In the genomic region with DNA sequence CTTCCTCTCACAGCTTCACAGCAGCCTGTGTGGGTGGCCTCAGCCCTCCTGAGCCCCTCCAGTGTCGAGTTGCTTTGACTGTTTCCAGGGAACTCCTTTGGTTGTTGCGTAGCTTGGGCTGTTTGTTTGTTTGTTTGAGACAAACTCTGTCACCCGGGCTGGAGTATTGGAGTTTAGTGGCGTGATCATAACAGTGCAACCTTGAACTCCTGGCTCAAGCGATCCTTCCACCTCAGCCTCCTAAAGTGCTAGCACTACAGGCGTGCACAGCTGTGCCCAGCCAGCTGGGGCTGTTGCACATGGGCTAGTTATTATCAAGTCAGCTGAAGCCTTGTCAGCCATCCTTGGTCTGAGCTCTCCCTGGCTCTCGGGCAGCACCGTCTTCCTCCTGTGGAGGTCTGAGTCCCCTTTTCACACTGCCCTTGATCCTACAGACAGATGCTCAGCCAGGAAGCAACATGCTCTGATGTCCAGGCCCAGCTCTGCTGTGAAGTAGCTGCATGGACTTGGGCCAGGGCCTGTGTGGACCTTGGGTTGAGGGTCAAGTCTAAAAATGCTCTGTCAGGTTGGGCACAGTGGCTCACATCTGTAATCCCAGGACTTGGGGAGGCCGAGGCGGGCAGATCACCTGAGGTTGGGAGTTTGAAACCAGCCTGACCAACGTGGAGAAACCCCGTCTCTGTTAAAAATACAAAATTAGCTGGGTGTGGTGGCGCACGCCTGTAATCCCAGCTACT, we compare ENCODE assay signal across 1 cellular context.
TF ChIP-seq lines count a peak whose summit lies in the region.

No MANE protein-coding gene starts in this region.

TF ChIP-seq in IMR-90, 13 proteins besides CTCF, POLR2A, EP300 and RAD21:
- TF ChIP-seq CEBPB (IDR thresholded peaks at IDR 0.05; ENCODE audit: low read depth, low read length), result no peak
- TF ChIP-seq, protein P1, sequence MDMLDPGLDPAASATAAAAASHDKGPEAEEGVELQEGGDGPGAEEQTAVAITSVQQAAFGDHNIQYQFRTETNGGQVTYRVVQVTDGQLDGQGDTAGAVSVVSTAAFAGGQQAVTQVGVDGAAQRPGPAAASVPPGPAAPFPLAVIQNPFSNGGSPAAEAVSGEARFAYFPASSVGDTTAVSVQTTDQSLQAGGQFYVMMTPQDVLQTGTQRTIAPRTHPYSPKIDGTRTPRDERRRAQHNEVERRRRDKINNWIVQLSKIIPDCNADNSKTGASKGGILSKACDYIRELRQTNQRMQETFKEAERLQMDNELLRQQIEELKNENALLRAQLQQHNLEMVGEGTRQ (IDR thresholded peaks at IDR 0.05; ENCODE audit: low read depth, low read length), result no peak
- no peak for TF ChIP-seq MXI1 (IDR thresholded peaks at IDR 0.05; ENCODE audit: borderline replicate concordance, low read depth, low read length)
- no peak for TF ChIP-seq MAFK (IDR thresholded peaks at IDR 0.05; ENCODE audit: low read depth, low read length)
- TF ChIP-seq NFE2L2 (IDR thresholded peaks at IDR 0.05; ENCODE audit: low read depth, low read length), result no peak
- TF ChIP-seq FOS (IDR thresholded peaks at IDR 0.05; ENCODE audit: low read depth, low read length), result no peak
- TF ChIP-seq BHLHE40 (IDR thresholded peaks at IDR 0.05; ENCODE audit: low read depth, low read length), result no peak
- no peak for TF ChIP-seq CHD1 (IDR thresholded peaks at IDR 0.05; ENCODE audit: low read depth, low read length)
- TF ChIP-seq RCOR1 (IDR thresholded peaks at IDR 0.05; ENCODE audit: insufficient replicate concordance, low read length), result no peak
- TF ChIP-seq, protein P2, sequence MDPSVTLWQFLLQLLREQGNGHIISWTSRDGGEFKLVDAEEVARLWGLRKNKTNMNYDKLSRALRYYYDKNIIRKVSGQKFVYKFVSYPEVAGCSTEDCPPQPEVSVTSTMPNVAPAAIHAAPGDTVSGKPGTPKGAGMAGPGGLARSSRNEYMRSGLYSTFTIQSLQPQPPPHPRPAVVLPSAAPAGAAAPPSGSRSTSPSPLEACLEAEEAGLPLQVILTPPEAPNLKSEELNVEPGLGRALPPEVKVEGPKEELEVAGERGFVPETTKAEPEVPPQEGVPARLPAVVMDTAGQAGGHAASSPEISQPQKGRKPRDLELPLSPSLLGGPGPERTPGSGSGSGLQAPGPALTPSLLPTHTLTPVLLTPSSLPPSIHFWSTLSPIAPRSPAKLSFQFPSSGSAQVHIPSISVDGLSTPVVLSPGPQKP (IDR thresholded peaks at IDR 0.05; ENCODE audit: borderline replicate concordance, low read depth, low read length), result no peak
- TF ChIP-seq MAZ (IDR thresholded peaks at IDR 0.05; ENCODE audit: borderline replicate concordance, low read depth, low read length), result no peak
- no peak for TF ChIP-seq SMC3 (IDR thresholded peaks at IDR 0.05; ENCODE audit: low read depth, low read length)
- no peak for TF ChIP-seq RFX5 (IDR thresholded peaks at IDR 0.05; ENCODE audit: low read depth, low read length)
